Comparison of ENCODE assay signal across 11 cellular contexts in the genomic region with DNA sequence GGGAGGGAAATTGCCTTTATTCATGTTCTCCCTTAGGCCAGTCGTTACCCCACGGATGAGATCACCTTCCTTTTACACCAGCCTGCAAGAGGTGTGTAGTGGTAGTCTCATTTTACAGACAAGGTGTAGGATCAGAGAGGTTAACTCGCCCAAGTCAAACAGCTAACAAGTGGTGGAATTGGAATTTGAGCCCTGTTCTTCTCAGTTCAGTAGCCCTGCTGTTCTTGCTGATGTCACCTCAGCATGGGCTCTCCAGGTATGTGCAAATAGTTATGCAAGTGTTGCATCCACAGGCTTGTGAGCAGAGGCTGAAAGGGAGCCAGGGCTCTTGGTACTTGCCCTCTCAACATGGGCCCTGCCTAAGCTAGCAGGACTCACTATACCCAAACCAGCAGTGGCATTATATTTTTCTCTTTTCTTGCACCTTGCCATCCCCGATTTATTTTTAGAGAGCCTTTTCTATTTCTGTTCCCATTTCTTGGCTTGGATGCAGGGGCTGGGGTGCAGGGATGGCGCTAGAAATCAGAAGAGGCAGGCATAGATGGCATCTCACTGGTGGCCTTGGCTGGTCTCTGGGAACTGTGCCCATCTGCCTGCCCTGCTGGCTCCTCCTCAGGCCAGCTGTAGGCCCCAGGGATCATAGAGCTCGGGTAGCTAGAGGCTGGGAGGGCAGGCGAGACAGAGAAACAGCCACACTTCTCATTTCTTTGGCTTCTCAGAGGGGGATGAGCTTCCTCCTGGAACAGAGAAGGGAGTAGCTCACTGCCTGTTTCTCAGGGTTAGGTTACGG. TPM values are rescaled to one million over a fixed set of nuclear protein-coding genes. Genes with fewer than 3 reads are reported as not detected.
A peak's percentile ranks its signal among the peaks of the same experiment; 100 is the strongest.
DNase-seq lines count a peak whose midpoint lies in the region; ATAC-seq and TF ChIP-seq lines count a peak whose summit lies in the region.
"Had no signal": no experiment of that assay in that cellular context is flagged by ENCODE, and none has a peak within 500 bp of the region (broad histone marks: within the 10 kb centered on the region; RNA-seq: fewer than 3 reads in every experiment).

No MANE protein-coding gene starts in this region.

- intact Hi-C loops in body of pancreas (cut with DNase I), result no loop called here

- peak; percentile 33 for DNase-seq in DMS53 (lab: John Stamatoyannopoulos, UW)
- no peak for DNase-seq in DMS53 treated with DMSO at 0.1 percent for 48 hours (lab: John Stamatoyannopoulos, UW; ENCODE audit: unreplicated experiment)
- DNase-seq in body of pancreas, result peak; percentile 36 to 69 (median 66)
- peak; percentile 72 for DNase-seq in iris pigment epithelial cell (ENCODE audit: low read depth)
- DNase-seq in activated gamma-delta T cell (lab: John Stamatoyannopoulos, UW), result no peak
- DNase-seq in HK-2 (ENCODE audit: unreplicated experiment), result no peak
- DNase-seq: NCI-H510A treated with DMSO at 0.1 percent for 48 hours had no signal

- H3K9me3 Mint-ChIP-seq in stimulated activated memory B cell treated with anti-CD40 and anti-IgM and Interleukin-4, amounts not matched to agents 10 μg/mL and 1 μg/mL and 100 μg/mL, for 72 hours, result no peaks in the 10 kb centered on the region

- H3K4me1 ChIP-seq in body of pancreas, result peaks cover 40% of the 10 kb centered on the region

- H3K27ac Mint-ChIP-seq in stimulated activated memory B cell treated with anti-CD40 and anti-IgM and Interleukin-4, amounts not matched to agents 10 μg/mL and 1 μg/mL and 100 μg/mL, for 72 hours, result peak overlapping the region; percentile 29

- H3K36me3 Mint-ChIP-seq in stimulated activated memory B cell treated with anti-CD40 and anti-IgM and Interleukin-4, amounts not matched to agents 10 μg/mL and 1 μg/mL and 100 μg/mL, for 72 hours, result peaks cover 31% of the 10 kb centered on the region

- H3K4me3 ChIP-seq in body of pancreas, result no peak overlapping the region
- H3K4me3 ChIP-seq: ovary had no signal

- H3K4me1 Mint-ChIP-seq in stimulated activated memory B cell treated with anti-CD40 and anti-IgM and Interleukin-4, amounts not matched to agents 10 μg/mL and 1 μg/mL and 100 μg/mL, for 72 hours, result peaks cover 61% of the 10 kb centered on the region

- H3K27me3 ChIP-seq in body of pancreas, result no peaks in the 10 kb centered on the region
- H3K27me3 ChIP-seq: ovary had no signal

- peak; percentile 62 for ATAC-seq in body of pancreas
- ATAC-seq in stimulated activated memory B cell treated with anti-CD40 and anti-IgM and Interleukin-4, amounts not matched to agents 10 μg/mL and 1 μg/mL and 100 μg/mL, for 72 hours, result no peak
- no peak for ATAC-seq in HG02884 (IDR thresholded peaks at IDR 0.05; ENCODE audit: unreplicated experiment)

- TF ChIP-seq CTCF in body of pancreas (IDR thresholded peaks at IDR 0.05), result no peak

- H3K9me3 ChIP-seq in body of pancreas, result no peaks in the 10 kb centered on the region
- H3K9me3 ChIP-seq: ovary had no signal

- peak overlapping the region; percentile 45 to 68 (median 58) for H3K27ac ChIP-seq in body of pancreas
- H3K27ac ChIP-seq: 22Rv1, ovary had no signal

- H3K27me3 Mint-ChIP-seq in stimulated activated memory B cell treated with anti-CD40 and anti-IgM and Interleukin-4, amounts not matched to agents 10 μg/mL and 1 μg/mL and 100 μg/mL, for 72 hours, result no peaks in the 10 kb centered on the region

- no peaks in the 10 kb centered on the region for H3K36me3 ChIP-seq in body of pancreas (replicated peaks in 1 of 2; ENCODE audit: insufficient read depth in 1 of 2, low read depth in 2 of 2)
- H3K36me3 ChIP-seq: ovary had no signal

- no peak overlapping the region for H3K4me3 Mint-ChIP-seq in stimulated activated memory B cell treated with anti-CD40 and anti-IgM and Interleukin-4, amounts not matched to agents 10 μg/mL and 1 μg/mL and 100 μg/mL, for 72 hours

- TF ChIP-seq POLR2A in body of pancreas (IDR thresholded peaks at IDR 0.05), result no peak

- WGBS in body of pancreas, 2 donors, result 53 to 54% methylated on average over 8 of the region's 8 CpGs

RNA-seq across cellular contexts. Expression of gene PPARD, which starts 18.2 kb away (rescaled TPM):
- total RNA-seq in body of pancreas, result 10 to 100 TPM in 1 of 2 donors, 1 to 10 TPM in 1; 6.0 to 11.2 TPM

Comparison
In these comparisons a context has a peak if more than half of its experiments do, and no peak if none do; other contexts are left out.
1. DNase-seq: peak in DMS53 (single experiment), body of pancreas (4 of 4) and iris pigment epithelial cell (single experiment); none in DMS53 treated with DMSO at 0.1 percent for 48 hours (single experiment), activated gamma-delta T cell (single experiment) and HK-2 (single experiment).